Comparison of ENCODE assay signal across 27 cellular contexts in genomic region chr4:118155516-118155915, GRCh38.
"Had no signal": no experiment of that assay in that cellular context is flagged by ENCODE, and none has a peak within 500 bp of the region (broad histone marks: within the 10 kb centered on the region; RNA-seq: fewer than 3 reads in every experiment).

No MANE protein-coding gene starts in this region.

- H2AFZ ChIP-seq: parathyroid adenoma had no signal

- H3K9me3 ChIP-seq: neutrophil, ovary, psoas muscle, right lobe of liver, thyroid gland had no signal

- H3K9ac ChIP-seq: parathyroid adenoma had no signal

- H3K27ac ChIP-seq: neutrophil, ovary, parathyroid adenoma, psoas muscle, right lobe of liver, sigmoid colon, stomach, thoracic aorta, thyroid gland, tibial nerve, upper lobe of left lung, vagina had no signal

- H3K79me2 ChIP-seq: parathyroid adenoma had no signal

- H3K4me3 ChIP-seq: ovary, psoas muscle, right lobe of liver, sigmoid colon, stomach, thoracic aorta, thyroid gland, tibial nerve, upper lobe of left lung, vagina had no signal

- H3K4me1 ChIP-seq: parathyroid adenoma, psoas muscle, right lobe of liver, sigmoid colon, stomach, thyroid gland, tibial nerve, upper lobe of left lung, vagina had no signal

- DNase-seq: nephron progenitor cell; nucleus accumbens; ovary; posterior cingulate gyrus; psoas muscle; right cardiac atrium; right lobe of liver; sigmoid colon; small intestine; stimulated activated CD4-positive, alpha-beta T cell treated with anti-CD3 and anti-CD28 coated beads, Interleukin-15, amount 100 ng/mL, for 24 hours; stimulated activated CD4-positive, alpha-beta T cell treated with anti-CD3 and anti-CD28 coated beads, Interleukin-2, amount 100 ng/mL, for 24 hours; stimulated activated CD4-positive, alpha-beta T cell treated with anti-CD3 and anti-CD28 coated beads, Interleukin-2, amount 100 ng/mL, for 48 hours; stimulated activated CD4-positive, alpha-beta T cell treated with anti-CD3 and anti-CD28 coated beads, Interleukin-4, amount 100 ng/mL, for 24 hours; stimulated activated naive B cell treated with anti-CD40 and anti-IgM and Interleukin-4, amounts not matched to agents 10 μg/mL and 1 μg/mL and 100 μg/mL, for 72 hours; stimulated activated naive CD4-positive, alpha-beta T cell treated with Interleukin-2 at 50 U/mL for 16 hours; stomach; thyroid gland; trophoblast cell; upper lobe of left lung had no signal

- ATAC-seq: natural killer cell treated with Interleukin-12 subunit alpha and Interleukin-12 subunit beta and Interleukin-15 and Interleukin-18, amount 100 ng/mL, for 72 hours; psoas muscle; right cardiac atrium; right lobe of liver; stimulated activated effector memory CD8-positive, alpha-beta T cell treated with anti-CD3 and anti-CD28 coated beads, Interleukin-12 subunit alpha, Interleukin-12 subunit beta, amount 100 ng/mL, for 72 hours; stimulated activated naive B cell treated with anti-CD40 and anti-IgM and Interleukin-4, amounts not matched to agents 10 μg/mL and 1 μg/mL and 100 μg/mL, for 72 hours had no signal

- H3K36me3 ChIP-seq: neutrophil, ovary, right lobe of liver, sigmoid colon, stomach, thoracic aorta, thyroid gland, tibial nerve, upper lobe of left lung, vagina had no signal

- H3K27me3 ChIP-seq: neutrophil, ovary, right lobe of liver, sigmoid colon, stomach, thyroid gland, tibial nerve, upper lobe of left lung, vagina had no signal

- FAIRE-seq: small intestine, urothelium cell line had no signal
